ENCODE assay signal across 33 cellular contexts in the genomic region with DNA sequence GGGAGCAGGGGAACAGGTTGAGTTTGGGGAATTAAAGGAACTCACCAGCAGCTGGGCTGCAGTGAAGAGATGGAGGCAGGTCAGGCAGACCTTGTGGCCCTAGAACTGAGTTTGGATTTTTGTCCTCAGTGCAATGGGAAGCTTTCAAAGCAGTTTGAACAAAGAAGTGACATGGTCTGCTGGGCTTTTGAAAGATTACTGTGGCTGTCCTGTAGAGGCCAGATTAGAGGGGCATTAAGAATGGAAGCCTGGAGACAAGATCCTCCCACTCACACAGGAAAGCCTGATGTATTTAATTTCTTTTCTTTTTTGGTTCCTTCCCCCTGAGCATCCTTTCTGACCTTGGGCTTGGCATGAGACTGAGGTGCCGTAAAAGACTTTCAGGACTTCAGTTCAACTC.
"Had no signal": no experiment of that assay in that cellular context is flagged by ENCODE, and none has a peak within 500 bp of the region (broad histone marks: within the 10 kb centered on the region; RNA-seq: fewer than 3 reads in every experiment).

No MANE protein-coding gene starts in this region.

- H3K4me2 ChIP-seq: smooth muscle cell had no signal

- H3K9ac ChIP-seq: parathyroid adenoma had no signal

- H3K4me3 Mint-ChIP-seq: naive thymus-derived CD4-positive, alpha-beta T cell; natural killer cell; nephron; neural crest cell; stimulated activated memory B cell treated with anti-CD40 and anti-IgM and Interleukin-4, amounts not matched to agents 10 μg/mL and 1 μg/mL and 100 μg/mL, for 72 hours; stimulated activated naive CD8-positive, alpha-beta T cell treated with anti-CD3 and anti-CD28 coated beads, Interleukin-15, amount 100 ng/mL, for 72 hours; type B pancreatic cell had no signal

- H3K9me3 ChIP-seq: neutrophil, ovary, psoas muscle, right lobe of liver, spleen, suprapubic skin, testis, tibial artery, transverse colon, upper lobe of right lung, uterus had no signal

- H3K9me3 Mint-ChIP-seq: naive thymus-derived CD4-positive, alpha-beta T cell; nephron; neural crest cell; stimulated activated memory B cell treated with anti-CD40 and anti-IgM and Interleukin-4, amounts not matched to agents 10 μg/mL and 1 μg/mL and 100 μg/mL, for 72 hours; stimulated activated naive CD8-positive, alpha-beta T cell treated with anti-CD3 and anti-CD28 coated beads, Interleukin-15, amount 100 ng/mL, for 72 hours; type B pancreatic cell had no signal

- H2AFZ ChIP-seq: parathyroid adenoma had no signal

- H3K4me1 ChIP-seq: parathyroid adenoma, psoas muscle, right lobe of liver, spleen, suprapubic skin, testis, tibial artery, transverse colon, upper lobe of right lung, uterus had no signal

- H3K4me3 ChIP-seq: ovary, psoas muscle, right lobe of liver, skin epidermis, smooth muscle cell, spleen, suprapubic skin, testis, tibial artery, transverse colon, upper lobe of right lung, uterus had no signal

- DNase-seq: naive thymus-derived CD4-positive, alpha-beta T cell; natural killer cell; nucleus accumbens; ovary; posterior cingulate gyrus; psoas muscle; right cardiac atrium; right lobe of liver; spleen; stimulated activated CD4-positive, alpha-beta T cell treated with anti-CD3 and anti-CD28 coated beads, Interleukin-12 subunit alpha, Interleukin-12 subunit beta, amount 100 ng/mL, for 4 hours; stimulated activated CD4-positive, alpha-beta T cell treated with anti-CD3 and anti-CD28 coated beads, Interleukin-1b, Interleukin-23, amount 100 ng/mL, for 48 hours; stimulated activated CD4-positive, alpha-beta T cell treated with anti-CD3 and anti-CD28 coated beads, Interleukin-4, amount 100 ng/mL, for 1 hour; stimulated activated CD4-positive, alpha-beta T cell treated with anti-CD3 and anti-CD28 coated beads, Interleukin-4, amount 100 ng/mL, for 4 hours; stimulated activated CD8-positive, alpha-beta memory T cell treated with anti-CD3 and anti-CD28 coated beads, Interleukin-4, amount 100 ng/mL, for 48 hours; stimulated activated naive CD4-positive, alpha-beta T cell; stimulated activated naive CD8-positive, alpha-beta T cell treated with anti-CD3 and anti-CD28 coated beads, Interleukin-15, amount 100 ng/mL, for 72 hours; stimulated activated naive CD8-positive, alpha-beta T cell treated with anti-CD3 and anti-CD28 coated beads, Interleukin-15, Interleukin-2, amounts not matched to agents 100 U/mL and 50 U/mL, for 24 hours; substantia nigra; testis; tibial artery; transverse colon; upper lobe of right lung; uterus had no signal

- H3K27me3 ChIP-seq: neutrophil, ovary, right lobe of liver, spleen, suprapubic skin, testis, tibial artery, transverse colon, uterus had no signal

- H3K36me3 Mint-ChIP-seq: naive thymus-derived CD4-positive, alpha-beta T cell; natural killer cell; stimulated activated memory B cell treated with anti-CD40 and anti-IgM and Interleukin-4, amounts not matched to agents 10 μg/mL and 1 μg/mL and 100 μg/mL, for 72 hours; type B pancreatic cell had no signal

- H3K4me1 Mint-ChIP-seq: naive thymus-derived CD4-positive, alpha-beta T cell; natural killer cell; nephron; neural crest cell; stimulated activated memory B cell treated with anti-CD40 and anti-IgM and Interleukin-4, amounts not matched to agents 10 μg/mL and 1 μg/mL and 100 μg/mL, for 72 hours; stimulated activated naive CD8-positive, alpha-beta T cell treated with anti-CD3 and anti-CD28 coated beads, Interleukin-15, amount 100 ng/mL, for 72 hours had no signal

- H3K27me3 Mint-ChIP-seq: progenitor cell of endocrine pancreas; stimulated activated memory B cell treated with anti-CD40 and anti-IgM and Interleukin-4, amounts not matched to agents 10 μg/mL and 1 μg/mL and 100 μg/mL, for 72 hours; stimulated activated naive CD8-positive, alpha-beta T cell treated with anti-CD3 and anti-CD28 coated beads, Interleukin-15, amount 100 ng/mL, for 72 hours had no signal

- H3K27ac ChIP-seq: neutrophil, ovary, parathyroid adenoma, psoas muscle, right lobe of liver, skin epidermis, spleen, suprapubic skin, testis, tibial artery, transverse colon, upper lobe of right lung, uterus had no signal

- H3K27ac Mint-ChIP-seq: naive thymus-derived CD4-positive, alpha-beta T cell; natural killer cell; nephron; progenitor cell of endocrine pancreas; stimulated activated memory B cell treated with anti-CD40 and anti-IgM and Interleukin-4, amounts not matched to agents 10 μg/mL and 1 μg/mL and 100 μg/mL, for 72 hours; stimulated activated naive CD8-positive, alpha-beta T cell treated with anti-CD3 and anti-CD28 coated beads, Interleukin-15, amount 100 ng/mL, for 72 hours; type B pancreatic cell had no signal

- H3K36me3 ChIP-seq: neutrophil, ovary, right lobe of liver, spleen, suprapubic skin, tibial artery, transverse colon, upper lobe of right lung, uterus had no signal
